8 cellular contexts compared by ENCODE assay signal in genomic region chr16:1308036-1308976, GRCh38. TPM values are rescaled to one million over a fixed set of nuclear protein-coding genes. Genes with fewer than 3 reads are reported as not detected.
DNase-seq lines count a peak whose midpoint lies in the region; ATAC-seq and TF ChIP-seq lines count a peak whose summit lies in the region.

No MANE protein-coding gene starts in this region.

- no peak overlapping the region for H2AFZ ChIP-seq in smooth muscle cell (ENCODE audit: low read depth)

- no peaks in the 10 kb centered on the region for H3K27me3 ChIP-seq in WERI-Rb-1 (ENCODE audit: insufficient read depth, low read depth, severe bottlenecking)
- H3K27me3 ChIP-seq in left ventricle myocardium inferior (ENCODE audit: low read depth) = no peaks in the 10 kb centered on the region
- no peaks in the 10 kb centered on the region for H3K27me3 ChIP-seq in smooth muscle cell (ENCODE audit: low read depth)

- ATAC-seq in left cardiac atrium (peak; percentile 38 to 49), Right ventricle myocardium inferior (no peak), HG03469 (IDR thresholded peaks at IDR 0.05; ENCODE audit: unreplicated experiment) (peak; percentile 6), HG03045 (IDR thresholded peaks at IDR 0.05; ENCODE audit: unreplicated experiment) (no peak)

- H3K27ac ChIP-seq in WERI-Rb-1 (peak overlapping the region; percentile 100), left ventricle myocardium inferior (replicated peaks) (peak overlapping the region; percentile 100), smooth muscle cell (ENCODE audit: low read depth) (no peak overlapping the region)

- peaks cover 35% of the 10 kb centered on the region for H3K79me2 ChIP-seq in smooth muscle cell (ENCODE audit: low read depth)

- TF ChIP-seq CTCF in WERI-Rb-1 (IDR thresholded peaks at IDR 0.05; ENCODE audit: low read depth, low read length) (no peak), left ventricle myocardium inferior (IDR thresholded peaks at IDR 0.05; ENCODE audit: borderline replicate concordance) (no peak), smooth muscle cell (IDR thresholded peaks at IDR 0.05; ENCODE audit: borderline replicate concordance, insufficient read depth, poor library complexity, severe bottlenecking) (no peak)

- no peaks in the 10 kb centered on the region for H3K9me3 ChIP-seq in WERI-Rb-1 (ENCODE audit: severe bottlenecking)
- no peaks in the 10 kb centered on the region for H3K9me3 ChIP-seq in left ventricle myocardium inferior (replicated peaks)
- H3K9me3 ChIP-seq in smooth muscle cell (replicated peaks; ENCODE audit: low read depth) = no peaks in the 10 kb centered on the region

- peaks cover 5% of the 10 kb centered on the region for H3F3A ChIP-seq in smooth muscle cell (ENCODE audit: low read depth)

- WGBS in smooth muscle cell (ENCODE audit: low lambda C conversion rate) = no CpG with 5 or more reads among the region's 43 CpGs

- peaks cover 31% of the 10 kb centered on the region for H3K36me3 ChIP-seq in WERI-Rb-1
- no peaks in the 10 kb centered on the region for H3K36me3 ChIP-seq in left ventricle myocardium inferior
- H3K36me3 ChIP-seq in smooth muscle cell (ENCODE audit: low read depth) = no peaks in the 10 kb centered on the region

- intact Hi-C loops in left cardiac atrium (cut with DNase I) (no loop called here), Right ventricle myocardium inferior (cut with DNase I) (loop anchor here (5.0 kb wide), 2 partner anchors 44 to 99 kb away; partner anchors contain the start of genes GNPTG and TSR3), left ventricle myocardium inferior (cut with micrococcal nuclease) (no loop called here)

- H3K4me1 ChIP-seq in left ventricle myocardium inferior (peaks cover 38% of the 10 kb centered on the region), smooth muscle cell (ENCODE audit: low read depth) (peaks cover 15% of the 10 kb centered on the region)

- DNase-seq in left cardiac atrium (no peak), Right ventricle myocardium inferior (ENCODE audit: missing footprints) (no peak), WERI-Rb-1 (no peak), left ventricle myocardium inferior (no peak), smooth muscle cell (lab: John Stamatoyannopoulos, UW; ENCODE audit: unreplicated experiment) (no peak), NCI-H1105 treated with DMSO at 0.1 percent for 48 hours (lab: John Stamatoyannopoulos, UW) (no peak)

- H3K4me3 ChIP-seq in WERI-Rb-1 (ENCODE audit: low read depth, low read length) (peak overlapping the region; percentile 70), left ventricle myocardium inferior (peak overlapping the region; percentile 95), smooth muscle cell (peak overlapping the region; percentile 64)

- H3K4me2 ChIP-seq in smooth muscle cell = peak overlapping the region; percentile 59

- peak overlapping the region; percentile 99 for H3K9ac ChIP-seq in smooth muscle cell (ENCODE audit: low read depth)

- H4K20me1 ChIP-seq in smooth muscle cell (ENCODE audit: low read depth) = peaks cover 34% of the 10 kb centered on the region

RNA-seq across cellular contexts. Expression of gene UBE2I, which starts 1.1 kb away (rescaled TPM):
- total RNA-seq in left cardiac atrium (10 to 100 TPM; 74.3 to 80.8 TPM), Right ventricle myocardium inferior (89.4 TPM), left ventricle myocardium inferior (86.2 TPM), smooth muscle cell (51.5 and 95.9 TPM in 2 replicates)
- polyA plus RNA-seq in smooth muscle cell = 169 and 180 TPM in 2 replicates

RNA-seq across cellular contexts. Expression of gene BAIAP3, which starts 25.1 kb away (rescaled TPM):
- total RNA-seq in left cardiac atrium (1 to 10 TPM in 1 of 2 donors, under 1 TPM in 1; 0.99 to 2.7 TPM), Right ventricle myocardium inferior (1.9 TPM), left ventricle myocardium inferior (3.9 TPM), smooth muscle cell (0.31 TPM in 1 of 2 replicates, not detected in the other)
- 0.34 and 0.51 TPM in 2 replicates for polyA plus RNA-seq in smooth muscle cell

RNA-seq across cellular contexts. Expression of gene TSR3, which starts 43.4 kb away (rescaled TPM):
- total RNA-seq in left cardiac atrium (10 to 100 TPM; 44.5 to 59.1 TPM), Right ventricle myocardium inferior (54.6 TPM), left ventricle myocardium inferior (54.9 TPM), smooth muscle cell (54.9 and 55.2 TPM in 2 replicates)
- 142 TPM in 2 replicates for polyA plus RNA-seq in smooth muscle cell

RNA-seq across cellular contexts. Expression of gene GNPTG, which starts 43.4 kb away (rescaled TPM):
- total RNA-seq in left cardiac atrium = 10 to 100 TPM; 44.1 to 44.3 TPM
- total RNA-seq in Right ventricle myocardium inferior = 35.0 TPM
- 31.8 TPM for total RNA-seq in left ventricle myocardium inferior
- total RNA-seq in smooth muscle cell = 28.0 and 34.4 TPM in 2 replicates
- polyA plus RNA-seq in smooth muscle cell = 73.3 and 79.2 TPM in 2 replicates

RNA-seq across cellular contexts. Expression of gene TPSD1, which starts 52.4 kb away (rescaled TPM):
- total RNA-seq in left cardiac atrium = under 1 TPM in 1 of 2 donors, not detected in 1; 0.91 TPM
- total RNA-seq in Right ventricle myocardium inferior = 0.54 TPM
- total RNA-seq in left ventricle myocardium inferior = not detected
- not detected in 2 replicates for total RNA-seq in smooth muscle cell
- polyA plus RNA-seq in smooth muscle cell = not detected in 2 replicates

Comparison
In these comparisons a context has a peak if more than half of its experiments do, and no peak if none do; other contexts are left out.
1. ATAC-seq: peak in left cardiac atrium (2 of 2) and HG03469 (single experiment); none in Right ventricle myocardium inferior (single experiment) and HG03045 (single experiment).
2. Peak in every context shown above with its lines, with median percentiles within 50 percentile points of each other: H3K4me3 ChIP-seq.